Comparison of ENCODE assay signal across 9 cellular contexts in genomic region chr4:120056249-120056648, GRCh38. TPM values are rescaled to one million over a fixed set of nuclear protein-coding genes. Genes with fewer than 3 reads are reported as not detected.
A peak's percentile ranks its signal among the peaks of the same experiment; 100 is the strongest.
DNase-seq lines count a peak whose midpoint lies in the region; ATAC-seq lines count a peak whose summit lies in the region.
"Had no signal": no experiment of that assay in that cellular context is flagged by ENCODE, and none has a peak within 500 bp of the region (broad histone marks: within the 10 kb centered on the region; RNA-seq: fewer than 3 reads in every experiment).

No MANE protein-coding gene starts in this region.

- ATAC-seq in GM19463 (IDR thresholded peaks at IDR 0.05; ENCODE audit: unreplicated experiment) (no peak), GM21423 (IDR thresholded peaks at IDR 0.05; ENCODE audit: unreplicated experiment) (no peak), GM21515 (IDR thresholded peaks at IDR 0.05; ENCODE audit: unreplicated experiment) (no peak)

- DNase-seq in NCI-H510A treated with DMSO at 0.1 percent for 48 hours (lab: John Stamatoyannopoulos, UW) (peak; percentile 7), NCI-H510A (lab: John Stamatoyannopoulos, UW) (no peak), NAMALWA (ENCODE audit: low spot score) (peak; percentile 44), dedifferentiated amniotic fluid mesenchymal stem cell (ENCODE audit: extremely low spot score) (peak; percentile 79), renal cortical epithelial cell (ENCODE audit: low read depth) (peak; percentile 53)
- DNase-seq: activated naive CD4-positive, alpha-beta T cell had no signal

RNA-seq across cellular contexts. Expression of gene MAD2L1, which starts 10.4 kb away (rescaled TPM):
- 3.5 and 20.3 TPM in 2 replicates for total RNA-seq in renal cortical epithelial cell
